ENCODE assay signal across 9 cellular contexts in the genomic region with DNA sequence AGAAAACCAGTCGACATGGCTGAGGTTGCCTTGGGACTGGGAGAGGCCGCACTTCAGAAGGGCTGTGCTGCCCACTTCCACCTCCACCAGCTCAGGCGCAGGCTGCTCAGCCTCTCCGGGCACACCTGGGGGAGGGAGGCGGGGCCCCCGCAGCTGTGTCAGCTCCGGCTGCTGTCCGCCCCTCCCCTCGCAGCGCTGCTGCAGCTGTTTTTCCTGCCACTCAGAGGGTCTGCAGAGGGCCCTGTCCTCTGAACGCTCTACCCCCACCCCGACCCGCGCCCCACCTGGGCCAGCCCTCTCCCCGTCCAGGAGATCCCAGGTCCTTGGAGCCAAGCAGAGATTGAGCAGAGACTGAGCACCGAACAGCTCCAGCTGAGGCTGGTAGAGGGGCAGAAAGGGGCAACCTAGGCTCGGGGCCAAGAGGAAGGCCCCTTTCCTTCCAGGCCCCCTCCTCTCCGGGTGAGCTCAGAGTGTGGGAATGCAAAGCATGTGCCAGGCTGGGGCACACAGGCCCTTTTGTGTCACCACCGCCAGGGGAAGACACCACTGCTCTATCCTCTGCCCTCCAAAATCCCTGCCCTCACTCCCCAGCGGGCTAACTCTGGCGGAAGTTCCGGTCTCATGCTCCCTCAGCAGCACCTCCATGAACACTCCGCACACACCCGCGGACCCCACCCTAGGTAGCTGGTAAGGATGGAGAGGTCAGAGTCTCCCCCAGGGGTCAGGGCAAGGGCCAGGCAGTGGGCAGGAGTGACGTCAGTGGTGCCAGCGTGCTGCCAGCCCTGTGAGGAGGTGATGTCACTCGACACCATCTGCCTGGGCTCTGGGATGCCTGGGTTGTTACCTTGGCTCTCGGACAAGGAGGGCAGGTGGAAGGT. TPM values are rescaled to one million over a fixed set of nuclear protein-coding genes. Genes with fewer than 3 reads are reported as not detected.
A peak's percentile ranks its signal among the peaks of the same experiment; 100 is the strongest.
DNase-seq lines count a peak whose midpoint lies in the region; ATAC-seq and TF ChIP-seq lines count a peak whose summit lies in the region.
"Had no signal": no experiment of that assay in that cellular context is flagged by ENCODE, and none has a peak within 500 bp of the region (broad histone marks: within the 10 kb centered on the region; RNA-seq: fewer than 3 reads in every experiment).

No MANE protein-coding gene starts in this region.

- no peaks in the 10 kb centered on the region for H3K36me3 Mint-ChIP-seq in naive thymus-derived CD8-positive, alpha-beta T cell

- 6% methylated on average over 20 of the region's 29 CpGs for WGBS in esophagus muscularis mucosa
- whole genome bisulfite sequencing in urinary bladder = 6% methylated on average over 29 of the region's 29 CpGs

- intact Hi-C loops in esophagus muscularis mucosa (cut with DNase I) = no loop called here

- peak in 2 of 3 experiments; percentile 24 to 31 for TF ChIP-seq CTCF in esophagus muscularis mucosa (IDR thresholded peaks at IDR 0.05)

- H3K4me3 ChIP-seq in esophagus muscularis mucosa (peak overlapping the region; percentile 79 to 88 (median 82)), urinary bladder (ENCODE audit: low read depth, low read length) (peak overlapping the region; percentile 69)

- peaks cover 7 to 30% (median 27%) of the 10 kb centered on the region in 4 donors for H3K4me1 Mint-ChIP-seq in naive thymus-derived CD8-positive, alpha-beta T cell

- ATAC-seq in naive thymus-derived CD8-positive, alpha-beta T cell = peak; percentile 71 to 79

- no peaks in the 10 kb centered on the region for H3K9me3 Mint-ChIP-seq in naive thymus-derived CD8-positive, alpha-beta T cell

- POLR2A ChIA-PET in naive thymus-derived CD8-positive, alpha-beta T cell (lab: Charles Lee) = interaction anchor here (0.6 to 11.7 kb wide), 6 partner anchors 9 to 171 kb away, joined by 3 to 138 read pairs (median 5); no protein-coding TSS in a partner anchor

- H3K4me1 ChIP-seq in esophagus muscularis mucosa (peaks cover 48 to 98% (median 75%) of the 10 kb centered on the region in 4 donors), urinary bladder (ENCODE audit: insufficient read depth) (no peaks in the 10 kb centered on the region)

- H3K4me3 Mint-ChIP-seq in naive thymus-derived CD8-positive, alpha-beta T cell = peak overlapping the region; percentile 67 to 83 (median 80)

- H3K36me3 ChIP-seq in esophagus muscularis mucosa (peaks cover 26 to 48% (median 45%) of the 10 kb centered on the region in 4 donors), urinary bladder (ENCODE audit: insufficient read depth) (no peaks in the 10 kb centered on the region)

- DNase-seq in ELF-1 (ENCODE audit: low read depth, low spot score) (peak; percentile 67), NCI-H1105 treated with DMSO at 0.1 percent for 48 hours (lab: John Stamatoyannopoulos, UW) (peak; percentile 87), esophagus muscularis mucosa (ENCODE audit: extremely low spot score) (no peak), OCI-M2 (lab: John Stamatoyannopoulos, UW; ENCODE audit: unreplicated experiment) (no peak), ecto neural progenitor cell (ENCODE audit: low spot score) (no peak)
- peak; percentile 63 for DNase-seq in activated CD8-positive, alpha-beta memory T cell treated with anti-CD3 and anti-CD28 coated beads, Interleukin-2, amount 50 U/mL, for 4 hours
- peak in 8 of 10 donors; percentile 39 to 77 (median 58) for DNase-seq in naive thymus-derived CD8-positive, alpha-beta T cell

- TF ChIP-seq POLR2A in esophagus muscularis mucosa (IDR thresholded peaks at IDR 0.05; ENCODE audit: low read depth) = no peak

- no peaks in the 10 kb centered on the region for H3K27me3 ChIP-seq in esophagus muscularis mucosa

- H3K27ac ChIP-seq in esophagus muscularis mucosa (replicated peaks in 1 of 4) = peak overlapping the region; percentile 98 to 99 (median 98)
- H3K27ac ChIP-seq in urinary bladder (ENCODE audit: low read depth) = peak overlapping the region; percentile 12

- peak overlapping the region in 8 of 10 donors; percentile 20 to 81 (median 64) for H3K27ac Mint-ChIP-seq in naive thymus-derived CD8-positive, alpha-beta T cell

- no peak for TF ChIP-seq EP300 in esophagus muscularis mucosa (IDR thresholded peaks at IDR 0.05)

- H3K9me3 ChIP-seq in esophagus muscularis mucosa = no peaks in the 10 kb centered on the region

- peaks cover 1 to 24% (median 9%) of the 10 kb centered on the region in 5 donors for H3K27me3 Mint-ChIP-seq in naive thymus-derived CD8-positive, alpha-beta T cell

RNA-seq across cellular contexts. Expression of a gene that starts 1.6 kb away (rescaled TPM):
- total RNA-seq in esophagus muscularis mucosa (1,000 to 10,000 TPM in 1 of 4 donors, 100 to 1,000 TPM in 3; 607 to 1,312 (median 805) TPM), urinary bladder (154 TPM)
- total RNA-seq in naive thymus-derived CD8-positive, alpha-beta T cell = under 1 TPM; 0.33 to 0.55 TPM
- polyA plus RNA-seq in naive thymus-derived CD8-positive, alpha-beta T cell = 1 to 10 TPM in 1 of 3 donors, under 1 TPM in 2; 0.35 to 1.2 (median 0.65) TPM
- polyA plus RNA-seq in urinary bladder = 451 TPM

RNA-seq across cellular contexts. Expression of a gene that starts 18.9 kb away (rescaled TPM):
- total RNA-seq in esophagus muscularis mucosa (10 to 100 TPM; 14.2 to 33.2 (median 20.9) TPM), urinary bladder (4.7 TPM)
- 10 to 100 TPM; 19.8 to 21.1 TPM for total RNA-seq in naive thymus-derived CD8-positive, alpha-beta T cell
- polyA plus RNA-seq in naive thymus-derived CD8-positive, alpha-beta T cell = 10 to 100 TPM; 37.0 to 45.9 (median 39.6) TPM
- 33.3 TPM for polyA plus RNA-seq in urinary bladder

RNA-seq across cellular contexts. Expression of a gene that starts 25.3 kb away (rescaled TPM):
- total RNA-seq in esophagus muscularis mucosa (10 to 100 TPM; 23.7 to 74.3 (median 51.6) TPM), urinary bladder (17.4 TPM)
- not detected for total RNA-seq in naive thymus-derived CD8-positive, alpha-beta T cell
- not detected for polyA plus RNA-seq in naive thymus-derived CD8-positive, alpha-beta T cell
- 46.7 TPM for polyA plus RNA-seq in urinary bladder
- total RNA-seq: T-helper 1 cell treated with Interleukin-12 subunit alpha and Interleukin-12 subunit beta and Interleukin-4 antibody, amounts not matched to agents 30 ng/mL and 1 ng/mL, for 36 hours had no signal

RNA-seq across cellular contexts. Expression of a gene that starts 31.1 kb away (rescaled TPM):
- total RNA-seq in esophagus muscularis mucosa (under 1 TPM in 1 of 4 donors, not detected in 3; 0.11 TPM), urinary bladder (not detected)
- total RNA-seq in naive thymus-derived CD8-positive, alpha-beta T cell = not detected
- not detected for polyA plus RNA-seq in naive thymus-derived CD8-positive, alpha-beta T cell
- polyA plus RNA-seq in urinary bladder = 0.03 TPM
- total RNA-seq: T-helper 1 cell treated with Interleukin-12 subunit alpha and Interleukin-12 subunit beta and Interleukin-4 antibody, amounts not matched to agents 30 ng/mL and 1 ng/mL, for 36 hours had no signal

Comparison
In these comparisons a context has a peak if more than half of its experiments do, and no peak if none do; other contexts are left out.
1. DNase-seq: peak in ELF-1 (single experiment), NCI-H1105 treated with DMSO at 0.1 percent for 48 hours (single experiment), activated CD8-positive, alpha-beta memory T cell treated with anti-CD3 and anti-CD28 coated beads, Interleukin-2, amount 50 U/mL, for 4 hours (single experiment) and naive thymus-derived CD8-positive, alpha-beta T cell (8 of 10); none in esophagus muscularis mucosa (single experiment), OCI-M2 (single experiment) and ecto neural progenitor cell (single experiment).
2. RNA of a gene that starts 1.6 kb away (total RNA-seq): 607 to 1,312 TPM in esophagus muscularis mucosa and 154 TPM in urinary bladder (single experiment); 0.33 to 0.55 TPM in naive thymus-derived CD8-positive, alpha-beta T cell; every median in the first group is over 100 times any median in the second.
3. RNA of a gene that starts 25.3 kb away (total RNA-seq): 23.7 to 74.3 TPM in esophagus muscularis mucosa and 17.4 TPM in urinary bladder (single experiment); not detected in naive thymus-derived CD8-positive, alpha-beta T cell; every median in the first group is over 10 times any median in the second.